2 cellular contexts compared by ENCODE assay signal in genomic region chr11:64035581-64035980, GRCh38.
TF ChIP-seq lines count a peak whose summit lies in the region.

TSS of gene FLRT1 (plus strand) at chr11:64035931. CDS start at chr11:64116268, 80,337 bp downstream.

TF ChIP-seq in GM23338, 12 proteins besides CTCF, POLR2A, EP300 and RAD21 (continued from another document):
- TF ChIP-seq, protein P1, sequence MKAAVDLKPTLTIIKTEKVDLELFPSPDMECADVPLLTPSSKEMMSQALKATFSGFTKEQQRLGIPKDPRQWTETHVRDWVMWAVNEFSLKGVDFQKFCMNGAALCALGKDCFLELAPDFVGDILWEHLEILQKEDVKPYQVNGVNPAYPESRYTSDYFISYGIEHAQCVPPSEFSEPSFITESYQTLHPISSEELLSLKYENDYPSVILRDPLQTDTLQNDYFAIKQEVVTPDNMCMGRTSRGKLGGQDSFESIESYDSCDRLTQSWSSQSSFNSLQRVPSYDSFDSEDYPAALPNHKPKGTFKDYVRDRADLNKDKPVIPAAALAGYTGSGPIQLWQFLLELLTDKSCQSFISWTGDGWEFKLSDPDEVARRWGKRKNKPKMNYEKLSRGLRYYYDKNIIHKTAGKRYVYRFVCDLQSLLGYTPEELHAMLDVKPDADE (IDR thresholded peaks at IDR 0.05): no peak
- no peak for TF ChIP-seq STAT1 (IDR thresholded peaks at IDR 0.05; ENCODE audit: unreplicated experiment)
- no peak for TF ChIP-seq CREB1 (CRISPR knock-in tag; IDR thresholded peaks at IDR 0.05; ENCODE audit: low read depth)
- TF ChIP-seq EZH2phosphoT487 (IDR thresholded peaks at IDR 0.05; ENCODE audit: unreplicated experiment): no peak
- no peak for TF ChIP-seq POLR2AphosphoS5 (IDR thresholded peaks at IDR 0.05; ENCODE audit: low read depth)
- TF ChIP-seq ZNF114 (CRISPR knock-in tag; IDR thresholded peaks at IDR 0.05): no peak
- TF ChIP-seq EZH2 (IDR thresholded peaks at IDR 0.05; ENCODE audit: low read depth, unreplicated experiment): no peak
- no peak for TF ChIP-seq JUNB (IDR thresholded peaks at IDR 0.05; ENCODE audit: unreplicated experiment)
- TF ChIP-seq, protein P2, sequence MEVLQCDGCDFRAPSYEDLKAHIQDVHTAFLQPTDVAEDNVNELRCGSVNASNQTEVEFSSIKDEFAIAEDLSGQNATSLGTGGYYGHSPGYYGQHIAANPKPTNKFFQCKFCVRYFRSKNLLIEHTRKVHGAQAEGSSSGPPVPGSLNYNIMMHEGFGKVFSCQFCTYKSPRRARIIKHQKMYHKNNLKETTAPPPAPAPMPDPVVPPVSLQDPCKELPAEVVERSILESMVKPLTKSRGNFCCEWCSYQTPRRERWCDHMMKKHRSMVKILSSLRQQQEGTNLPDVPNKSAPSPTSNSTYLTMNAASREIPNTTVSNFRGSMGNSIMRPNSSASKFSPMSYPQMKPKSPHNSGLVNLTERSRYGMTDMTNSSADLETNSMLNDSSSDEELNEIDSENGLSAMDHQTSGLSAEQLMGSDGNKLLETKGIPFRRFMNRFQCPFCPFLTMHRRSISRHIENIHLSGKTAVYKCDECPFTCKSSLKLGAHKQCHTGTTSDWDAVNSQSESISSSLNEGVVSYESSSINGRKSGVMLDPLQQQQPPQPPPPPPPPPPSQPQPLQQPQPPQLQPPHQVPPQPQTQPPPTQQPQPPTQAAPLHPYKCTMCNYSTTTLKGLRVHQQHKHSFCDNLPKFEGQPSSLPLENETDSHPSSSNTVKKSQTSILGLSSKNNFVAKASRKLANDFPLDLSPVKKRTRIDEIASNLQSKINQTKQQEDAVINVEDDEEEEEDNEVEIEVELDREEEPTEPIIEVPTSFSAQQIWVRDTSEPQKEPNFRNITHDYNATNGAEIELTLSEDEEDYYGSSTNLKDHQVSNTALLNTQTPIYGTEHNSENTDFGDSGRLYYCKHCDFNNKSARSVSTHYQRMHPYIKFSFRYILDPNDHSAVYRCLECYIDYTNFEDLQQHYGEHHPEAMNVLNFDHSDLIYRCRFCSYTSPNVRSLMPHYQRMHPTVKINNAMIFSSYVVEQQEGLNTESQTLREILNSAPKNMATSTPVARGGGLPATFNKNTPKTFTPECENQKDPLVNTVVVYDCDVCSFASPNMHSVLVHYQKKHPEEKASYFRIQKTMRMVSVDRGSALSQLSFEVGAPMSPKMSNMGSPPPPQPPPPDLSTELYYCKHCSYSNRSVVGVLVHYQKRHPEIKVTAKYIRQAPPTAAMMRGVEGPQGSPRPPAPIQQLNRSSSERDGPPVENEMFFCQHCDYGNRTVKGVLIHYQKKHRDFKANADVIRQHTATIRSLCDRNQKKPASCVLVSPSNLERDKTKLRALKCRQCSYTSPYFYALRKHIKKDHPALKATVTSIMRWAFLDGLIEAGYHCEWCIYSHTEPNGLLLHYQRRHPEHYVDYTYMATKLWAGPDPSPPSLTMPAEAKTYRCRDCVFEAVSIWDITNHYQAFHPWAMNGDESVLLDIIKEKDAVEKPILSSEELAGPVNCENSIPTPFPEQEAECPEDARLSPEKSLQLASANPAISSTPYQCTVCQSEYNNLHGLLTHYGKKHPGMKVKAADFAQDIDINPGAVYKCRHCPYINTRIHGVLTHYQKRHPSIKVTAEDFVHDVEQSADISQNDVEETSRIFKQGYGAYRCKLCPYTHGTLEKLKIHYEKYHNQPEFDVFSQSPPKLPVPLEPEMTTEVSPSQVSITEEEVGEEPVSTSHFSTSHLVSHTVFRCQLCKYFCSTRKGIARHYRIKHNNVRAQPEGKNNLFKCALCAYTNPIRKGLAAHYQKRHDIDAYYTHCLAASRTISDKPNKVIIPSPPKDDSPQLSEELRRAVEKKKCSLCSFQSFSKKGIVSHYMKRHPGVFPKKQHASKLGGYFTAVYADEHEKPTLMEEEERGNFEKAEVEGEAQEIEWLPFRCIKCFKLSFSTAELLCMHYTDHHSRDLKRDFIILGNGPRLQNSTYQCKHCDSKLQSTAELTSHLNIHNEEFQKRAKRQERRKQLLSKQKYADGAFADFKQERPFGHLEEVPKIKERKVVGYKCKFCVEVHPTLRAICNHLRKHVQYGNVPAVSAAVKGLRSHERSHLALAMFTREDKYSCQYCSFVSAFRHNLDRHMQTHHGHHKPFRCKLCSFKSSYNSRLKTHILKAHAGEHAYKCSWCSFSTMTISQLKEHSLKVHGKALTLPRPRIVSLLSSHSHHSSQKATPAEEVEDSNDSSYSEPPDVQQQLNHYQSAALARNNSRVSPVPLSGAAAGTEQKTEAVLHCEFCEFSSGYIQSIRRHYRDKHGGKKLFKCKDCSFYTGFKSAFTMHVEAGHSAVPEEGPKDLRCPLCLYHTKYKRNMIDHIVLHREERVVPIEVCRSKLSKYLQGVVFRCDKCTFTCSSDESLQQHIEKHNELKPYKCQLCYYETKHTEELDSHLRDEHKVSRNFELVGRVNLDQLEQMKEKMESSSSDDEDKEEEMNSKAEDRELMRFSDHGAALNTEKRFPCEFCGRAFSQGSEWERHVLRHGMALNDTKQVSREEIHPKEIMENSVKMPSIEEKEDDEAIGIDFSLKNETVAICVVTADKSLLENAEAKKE (CRISPR knock-in tag; IDR thresholded peaks at IDR 0.05): no peak
- no peak for TF ChIP-seq ZNF331 (CRISPR knock-in tag; IDR thresholded peaks at IDR 0.05; ENCODE audit: low read depth)

TF ChIP-seq in WTC11, 78 proteins besides CTCF, POLR2A, EP300 and RAD21 (continued from another document):
- TF ChIP-seq, protein P3, sequence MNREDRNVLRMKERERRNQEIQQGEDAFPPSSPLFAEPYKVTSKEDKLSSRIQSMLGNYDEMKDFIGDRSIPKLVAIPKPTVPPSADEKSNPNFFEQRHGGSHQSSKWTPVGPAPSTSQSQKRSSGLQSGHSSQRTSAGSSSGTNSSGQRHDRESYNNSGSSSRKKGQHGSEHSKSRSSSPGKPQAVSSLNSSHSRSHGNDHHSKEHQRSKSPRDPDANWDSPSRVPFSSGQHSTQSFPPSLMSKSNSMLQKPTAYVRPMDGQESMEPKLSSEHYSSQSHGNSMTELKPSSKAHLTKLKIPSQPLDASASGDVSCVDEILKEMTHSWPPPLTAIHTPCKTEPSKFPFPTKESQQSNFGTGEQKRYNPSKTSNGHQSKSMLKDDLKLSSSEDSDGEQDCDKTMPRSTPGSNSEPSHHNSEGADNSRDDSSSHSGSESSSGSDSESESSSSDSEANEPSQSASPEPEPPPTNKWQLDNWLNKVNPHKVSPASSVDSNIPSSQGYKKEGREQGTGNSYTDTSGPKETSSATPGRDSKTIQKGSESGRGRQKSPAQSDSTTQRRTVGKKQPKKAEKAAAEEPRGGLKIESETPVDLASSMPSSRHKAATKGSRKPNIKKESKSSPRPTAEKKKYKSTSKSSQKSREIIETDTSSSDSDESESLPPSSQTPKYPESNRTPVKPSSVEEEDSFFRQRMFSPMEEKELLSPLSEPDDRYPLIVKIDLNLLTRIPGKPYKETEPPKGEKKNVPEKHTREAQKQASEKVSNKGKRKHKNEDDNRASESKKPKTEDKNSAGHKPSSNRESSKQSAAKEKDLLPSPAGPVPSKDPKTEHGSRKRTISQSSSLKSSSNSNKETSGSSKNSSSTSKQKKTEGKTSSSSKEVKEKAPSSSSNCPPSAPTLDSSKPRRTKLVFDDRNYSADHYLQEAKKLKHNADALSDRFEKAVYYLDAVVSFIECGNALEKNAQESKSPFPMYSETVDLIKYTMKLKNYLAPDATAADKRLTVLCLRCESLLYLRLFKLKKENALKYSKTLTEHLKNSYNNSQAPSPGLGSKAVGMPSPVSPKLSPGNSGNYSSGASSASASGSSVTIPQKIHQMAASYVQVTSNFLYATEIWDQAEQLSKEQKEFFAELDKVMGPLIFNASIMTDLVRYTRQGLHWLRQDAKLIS (CRISPR knock-in tag; IDR thresholded peaks at IDR 0.05; ENCODE audit: borderline replicate concordance): no peak
- TF ChIP-seq, protein P4, sequence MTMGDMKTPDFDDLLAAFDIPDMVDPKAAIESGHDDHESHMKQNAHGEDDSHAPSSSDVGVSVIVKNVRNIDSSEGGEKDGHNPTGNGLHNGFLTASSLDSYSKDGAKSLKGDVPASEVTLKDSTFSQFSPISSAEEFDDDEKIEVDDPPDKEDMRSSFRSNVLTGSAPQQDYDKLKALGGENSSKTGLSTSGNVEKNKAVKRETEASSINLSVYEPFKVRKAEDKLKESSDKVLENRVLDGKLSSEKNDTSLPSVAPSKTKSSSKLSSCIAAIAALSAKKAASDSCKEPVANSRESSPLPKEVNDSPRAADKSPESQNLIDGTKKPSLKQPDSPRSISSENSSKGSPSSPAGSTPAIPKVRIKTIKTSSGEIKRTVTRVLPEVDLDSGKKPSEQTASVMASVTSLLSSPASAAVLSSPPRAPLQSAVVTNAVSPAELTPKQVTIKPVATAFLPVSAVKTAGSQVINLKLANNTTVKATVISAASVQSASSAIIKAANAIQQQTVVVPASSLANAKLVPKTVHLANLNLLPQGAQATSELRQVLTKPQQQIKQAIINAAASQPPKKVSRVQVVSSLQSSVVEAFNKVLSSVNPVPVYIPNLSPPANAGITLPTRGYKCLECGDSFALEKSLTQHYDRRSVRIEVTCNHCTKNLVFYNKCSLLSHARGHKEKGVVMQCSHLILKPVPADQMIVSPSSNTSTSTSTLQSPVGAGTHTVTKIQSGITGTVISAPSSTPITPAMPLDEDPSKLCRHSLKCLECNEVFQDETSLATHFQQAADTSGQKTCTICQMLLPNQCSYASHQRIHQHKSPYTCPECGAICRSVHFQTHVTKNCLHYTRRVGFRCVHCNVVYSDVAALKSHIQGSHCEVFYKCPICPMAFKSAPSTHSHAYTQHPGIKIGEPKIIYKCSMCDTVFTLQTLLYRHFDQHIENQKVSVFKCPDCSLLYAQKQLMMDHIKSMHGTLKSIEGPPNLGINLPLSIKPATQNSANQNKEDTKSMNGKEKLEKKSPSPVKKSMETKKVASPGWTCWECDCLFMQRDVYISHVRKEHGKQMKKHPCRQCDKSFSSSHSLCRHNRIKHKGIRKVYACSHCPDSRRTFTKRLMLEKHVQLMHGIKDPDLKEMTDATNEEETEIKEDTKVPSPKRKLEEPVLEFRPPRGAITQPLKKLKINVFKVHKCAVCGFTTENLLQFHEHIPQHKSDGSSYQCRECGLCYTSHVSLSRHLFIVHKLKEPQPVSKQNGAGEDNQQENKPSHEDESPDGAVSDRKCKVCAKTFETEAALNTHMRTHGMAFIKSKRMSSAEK (CRISPR knock-in tag; IDR thresholded peaks at IDR 0.05; ENCODE audit: borderline replicate concordance): no peak
- TF ChIP-seq SOX15 (CRISPR knock-in tag; IDR thresholded peaks at IDR 0.05) (no peak), MLX (CRISPR knock-in tag; IDR thresholded peaks at IDR 0.05) (no peak), TEAD4 (CRISPR knock-in tag; IDR thresholded peaks at IDR 0.05) (no peak), GABPB1 (CRISPR knock-in tag; IDR thresholded peaks at IDR 0.05) (no peak), FOXP1 (CRISPR knock-in tag; IDR thresholded peaks at IDR 0.05; ENCODE audit: borderline replicate concordance) (no peak), ZNF263 (CRISPR knock-in tag; IDR thresholded peaks at IDR 0.05; ENCODE audit: low read depth) (no peak), ZNF232 (CRISPR knock-in tag; IDR thresholded peaks at IDR 0.05) (no peak)
